Comparison of ENCODE assay signal across 13 cellular contexts in the genomic region with DNA sequence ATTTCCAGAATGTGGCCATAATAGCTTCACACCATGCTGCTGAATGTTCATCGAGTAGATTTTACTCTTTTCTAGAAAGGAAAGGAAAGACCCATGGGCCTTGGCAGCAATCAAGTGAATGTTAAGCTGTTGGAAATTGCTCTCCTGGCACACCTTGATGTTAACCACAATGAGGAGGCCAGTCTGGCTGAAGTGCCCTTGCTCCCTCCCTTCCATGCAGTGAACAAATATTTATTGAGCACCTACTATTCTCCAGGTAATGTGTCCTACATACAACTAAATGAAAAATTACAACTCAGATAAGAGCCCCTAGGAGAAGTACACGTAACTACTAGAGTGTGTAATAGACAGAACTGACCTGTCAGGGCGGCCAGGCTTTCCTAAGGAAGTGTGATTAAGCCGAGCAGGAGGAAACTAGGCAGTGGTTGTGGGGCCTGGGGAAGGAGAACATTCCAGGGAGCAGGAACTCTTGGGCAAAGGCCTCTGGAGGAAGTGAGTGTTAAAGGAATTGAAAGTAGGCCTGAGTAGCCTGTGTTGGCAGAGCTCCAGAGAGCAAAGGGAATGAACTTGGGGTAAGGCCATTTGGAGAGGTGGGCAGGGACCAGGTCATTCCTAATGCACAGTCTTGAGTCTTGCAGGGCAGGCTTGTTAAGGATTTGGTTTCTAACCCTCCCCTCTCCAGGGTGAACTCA. TPM values are rescaled to one million over a fixed set of nuclear protein-coding genes. Genes with fewer than 3 reads are reported as not detected.
DNase-seq lines count a peak whose midpoint lies in the region; ATAC-seq and TF ChIP-seq lines count a peak whose summit lies in the region.
"Had no signal": no experiment of that assay in that cellular context is flagged by ENCODE, and none has a peak within 500 bp of the region (broad histone marks: within the 10 kb centered on the region; RNA-seq: fewer than 3 reads in every experiment).

No MANE protein-coding gene starts in this region.

- peaks cover 49% of the 10 kb centered on the region for H3K4me1 Mint-ChIP-seq in osteocyte (ENCODE audit: unreplicated experiment)

- H3K79me2 ChIP-seq in fibroblast of lung (ENCODE audit: control insufficient read depth, insufficient read depth, low read length) = no peaks in the 10 kb centered on the region

- H3K27me3 ChIP-seq in Panc1 (ENCODE audit: control insufficient read depth, insufficient read depth, low read length) (no peaks in the 10 kb centered on the region), fibroblast of lung (ENCODE audit: control insufficient read depth, insufficient read depth, low read length) (no peaks in the 10 kb centered on the region)

- H3K27ac Mint-ChIP-seq in osteocyte (ENCODE audit: unreplicated experiment) = peak overlapping the region; percentile 82
- H3K27ac Mint-ChIP-seq: activated T-helper 1 cell treated with anti-CD3 and anti-CD28 coated beads, Interleukin-12 subunit alpha, Interleukin-12 subunit beta, Interleukin-2, Interleukin-4 antibody, amounts not matched to agents 30 ng/mL and 10 ng/mL and 1 ng/mL, durations not matched to agents 14 hours and 24 hours and 36 hours; stimulated activated naive CD8-positive, alpha-beta T cell treated with anti-CD3 and anti-CD28 coated beads, Interleukin-15, Interleukin-2, amounts not matched to agents 100 ng/mL and 50 ng/mL, for 24 hours; WTC11 had no signal

- H2AFZ ChIP-seq in fibroblast of lung (ENCODE audit: low read length) = no peak overlapping the region

- no peaks in the 10 kb centered on the region for H3K36me3 ChIP-seq in Panc1 (ENCODE audit: control insufficient read depth, insufficient read depth, low read length)
- H3K36me3 ChIP-seq in fibroblast of lung (ENCODE audit: control insufficient read depth, insufficient read depth, low read length) = no peaks in the 10 kb centered on the region

- H3K9me3 Mint-ChIP-seq in osteocyte (ENCODE audit: unreplicated experiment) = no peaks in the 10 kb centered on the region
- H3K9me3 Mint-ChIP-seq: activated T-helper 1 cell treated with anti-CD3 and anti-CD28 coated beads, Interleukin-12 subunit alpha, Interleukin-12 subunit beta, Interleukin-2, Interleukin-4 antibody, amounts not matched to agents 30 ng/mL and 10 ng/mL and 1 ng/mL, durations not matched to agents 14 hours and 24 hours and 36 hours; stimulated activated naive CD8-positive, alpha-beta T cell treated with anti-CD3 and anti-CD28 coated beads, Interleukin-15, Interleukin-2, amounts not matched to agents 100 ng/mL and 50 ng/mL, for 24 hours; WTC11 had no signal

- CTCF ChIA-PET in Panc1 (lab: Charles Lee) = no interaction called here

- peak; percentile 17 for DNase-seq in H4 (ENCODE audit: low spot score)
- no peak for DNase-seq in Panc1 (ENCODE audit: low read depth, low spot score)
- peak; percentile 60 to 68 for DNase-seq in fibroblast of lung (ENCODE audit: low read depth in 2 of 2)
- no peak for DNase-seq in osteocyte (ENCODE audit: extremely low spot score, unreplicated experiment)
- DNase-seq in NAMALWA (ENCODE audit: low spot score) = no peak
- DNase-seq in ACHN = no peak
- no peak for DNase-seq in activated CD8-positive, alpha-beta memory T cell treated with anti-CD3 and anti-CD28 coated beads, Interleukin-2, amount 50 U/mL, for 4 hours
- DNase-seq: KG1, NCI-H2227 treated with DMSO at 0.1 percent for 48 hours had no signal

- H3K4me2 ChIP-seq in fibroblast of lung (ENCODE audit: extremely low read depth, insufficient read depth, low read length) = no peak overlapping the region

- POLR2A ChIA-PET in Panc1 (lab: Charles Lee) = no interaction called here

- no peaks in the 10 kb centered on the region for H4K20me1 ChIP-seq in fibroblast of lung (ENCODE audit: control insufficient read depth, extremely low read depth, insufficient read depth, low read length)

- intact Hi-C loops in Panc1 (cut with micrococcal nuclease; ENCODE audit: unreplicated experiment) = loop anchor here (10.0 kb wide), 2 partner anchors 268 to 358 kb away; no protein-coding TSS in a partner anchor

- no peak for TF ChIP-seq CTCF in Panc1 (IDR thresholded peaks at IDR 0.05)
- TF ChIP-seq CTCF in fibroblast of lung (conservative IDR thresholded peaks at IDR 0.05 in 1 of 2, IDR thresholded peaks at IDR 0.05 in 1 of 2; ENCODE audit: low read depth in 1 of 2, low read length in 2 of 2) = no peak
- no peak for TF ChIP-seq CTCF in osteocyte (IDR thresholded peaks at IDR 0.05)

- H3K27ac ChIP-seq in Panc1 (ENCODE audit: low read length) = no peak overlapping the region
- no peak overlapping the region for H3K27ac ChIP-seq in fibroblast of lung (ENCODE audit: insufficient read depth, low read length)

- H3K27me3 Mint-ChIP-seq in osteocyte (ENCODE audit: unreplicated experiment) = no peaks in the 10 kb centered on the region

- ATAC-seq in Panc1 = peak; percentile 48
- ATAC-seq in HG02798 (IDR thresholded peaks at IDR 0.05; ENCODE audit: poor library complexity, unreplicated experiment) = no peak
- ATAC-seq: WTC11 had no signal

- H3K4me3 Mint-ChIP-seq in osteocyte (ENCODE audit: unreplicated experiment) = no peak overlapping the region
- H3K4me3 Mint-ChIP-seq: activated T-helper 1 cell treated with anti-CD3 and anti-CD28 coated beads, Interleukin-12 subunit alpha, Interleukin-12 subunit beta, Interleukin-2, Interleukin-4 antibody, amounts not matched to agents 30 ng/mL and 10 ng/mL and 1 ng/mL, durations not matched to agents 14 hours and 24 hours and 36 hours; stimulated activated naive CD8-positive, alpha-beta T cell treated with anti-CD3 and anti-CD28 coated beads, Interleukin-15, Interleukin-2, amounts not matched to agents 100 ng/mL and 50 ng/mL, for 24 hours; WTC11 had no signal

- H3K4me3 ChIP-seq in Panc1 (ENCODE audit: low read depth in 2 of 2, low read length in 2 of 2) = no peak overlapping the region
- H3K4me3 ChIP-seq in fibroblast of lung (replicated peaks in 1 of 4; ENCODE audit: control extremely low read depth in 1 of 4, insufficient read depth in 1 of 4, low read depth in 3 of 4, low read length in 4 of 4) = no peak overlapping the region

- in situ Hi-C loops in Panc1 (cut with HindIII; ENCODE audit: low pct_unique_long_range_greater_than_20kb, low sequenced_read_pairs) (no loop called here), ACHN (cut with HindIII; ENCODE audit: low pct_ligation_motif_present, low pct_unique_long_range_greater_than_20kb, low sequenced_read_pairs) (no loop called here)

- no TSS peak for BruUV-seq in Panc1 (replicated peaks; lab: Mats Ljungman, UMichigan)

- no peaks in the 10 kb centered on the region for H3K36me3 Mint-ChIP-seq in osteocyte (ENCODE audit: unreplicated experiment)
- H3K36me3 Mint-ChIP-seq: WTC11 had no signal

- H3K9ac ChIP-seq in fibroblast of lung (ENCODE audit: insufficient read depth, low read length) = no peak overlapping the region

- H3K4me1 ChIP-seq in Panc1 (ENCODE audit: control insufficient read depth, insufficient read depth, low read length) = no peaks in the 10 kb centered on the region
- peaks cover 16% of the 10 kb centered on the region for H3K4me1 ChIP-seq in fibroblast of lung (ENCODE audit: control insufficient read depth, extremely low read depth, insufficient read depth, low read length)

- H3K9me3 ChIP-seq in Panc1 (ENCODE audit: control insufficient read depth, insufficient read depth, low read depth, low read length) = no peaks in the 10 kb centered on the region
- H3K9me3 ChIP-seq in fibroblast of lung (ENCODE audit: control insufficient read depth, insufficient read depth, low read depth, low read length) = no peaks in the 10 kb centered on the region

RNA-seq across cellular contexts. Expression of gene ZSWIM6, which starts 9.2 kb away (rescaled TPM):
- 3.8 and 7.0 TPM in 2 replicates for total RNA-seq in H4 (2014; rRNA removed; shearing (Covaris generic))
- total RNA-seq in Panc1 (2021; ENCODE audit: unreplicated experiment) (10.8 TPM), fibroblast of lung (13.6 and 23.5 TPM in 2 replicates), osteocyte (20.6 and 20.7 TPM in 2 replicates)
- 5.0 TPM for polyA plus RNA-seq in Panc1 (2012; ENCODE audit: insufficient read length)
- 19.5 and 26.6 TPM in 2 replicates for polyA plus RNA-seq in fibroblast of lung
- polyA plus RNA-seq in fibroblast of lung (2012) = 10.7 and 16.9 TPM in 2 replicates
- 31.5 and 52.5 TPM in 2 replicates for polyA minus RNA-seq in fibroblast of lung (ENCODE audit: low replicate concordance)

Comparison
In these comparisons a context has a peak if more than half of its experiments do, and no peak if none do; other contexts are left out.
1. DNase-seq: peak in H4 (single experiment) and fibroblast of lung (2 of 2); none in Panc1 (single experiment), osteocyte (single experiment), NAMALWA (single experiment), ACHN (single experiment) and activated CD8-positive, alpha-beta memory T cell treated with anti-CD3 and anti-CD28 coated beads, Interleukin-2, amount 50 U/mL, for 4 hours (single experiment).